Comparison of ENCODE assay signal across 25 cellular contexts in the genomic region with DNA sequence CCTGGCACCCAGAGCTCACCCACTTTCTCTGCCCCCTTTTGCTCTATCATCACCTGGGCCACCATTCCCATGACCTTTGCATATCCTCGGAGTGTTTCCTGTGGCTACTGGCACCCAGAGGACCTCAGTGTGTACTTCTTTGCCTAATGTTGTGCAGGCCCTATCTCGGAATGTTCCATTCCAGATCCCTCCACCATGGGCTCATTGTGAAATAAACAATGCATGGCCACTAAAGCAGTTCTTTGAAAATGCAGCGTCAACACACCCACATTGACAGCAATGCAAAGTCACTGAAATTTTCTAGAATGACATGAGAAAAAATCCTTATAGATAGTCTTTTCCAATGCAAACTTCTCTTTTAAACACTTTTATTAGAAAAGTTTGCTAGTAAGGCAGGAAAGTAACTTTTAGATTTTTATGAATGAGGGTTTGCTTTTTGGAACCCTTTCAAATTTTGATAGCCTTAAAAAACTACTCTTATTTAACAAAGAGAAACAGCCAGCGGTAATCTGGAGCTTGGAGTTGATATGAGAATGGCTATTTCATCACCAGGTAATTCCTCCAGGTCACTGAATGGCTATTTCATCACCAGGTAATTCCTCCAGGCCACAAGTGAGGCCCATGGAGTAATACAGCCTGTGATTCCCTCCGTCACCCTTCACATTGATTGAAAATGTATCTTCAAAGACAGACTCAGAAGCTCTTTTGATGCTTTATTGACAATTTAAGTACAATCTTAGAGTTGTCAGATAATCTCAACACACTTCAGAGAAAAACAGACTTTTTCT.
DNase-seq lines count a peak whose midpoint lies in the region; TF ChIP-seq lines count a peak whose summit lies in the region.
"Had no signal": no experiment of that assay in that cellular context is flagged by ENCODE, and none has a peak within 500 bp of the region (broad histone marks: within the 10 kb centered on the region; RNA-seq: fewer than 3 reads in every experiment).

No MANE protein-coding gene starts in this region.

- no peak for TF ChIP-seq POLR2A in tibial nerve (IDR thresholded peaks at IDR 0.05)

- H3K36me3 ChIP-seq in tibial nerve: no peaks in the 10 kb centered on the region
- H3K36me3 ChIP-seq: BLaER1 treated with 17β-estradiol and CSF1 and Interleukin-3, amounts not matched to agents 10 nM and 100 nM; SJCRH30 had no signal

- no peaks in the 10 kb centered on the region for H3K9me3 ChIP-seq in tibial nerve
- H3K9me3 ChIP-seq: A549; BLaER1 treated with 17β-estradiol and CSF1 and Interleukin-3, amounts not matched to agents 10 nM and 100 nM; SJCRH30 had no signal

- WGBS in tibial nerve, 2 donors: 60 to 66% methylated on average over 5 of the region's 5 CpGs

- TF ChIP-seq EP300 in tibial nerve (IDR thresholded peaks at IDR 0.05): peak; percentile 60 to 65

- TF ChIP-seq CTCF in dorsolateral prefrontal cortex (IDR thresholded peaks at IDR 0.05 in 54 of 56, conservative IDR thresholded peaks at IDR 0.05 in 2 of 56; ENCODE audit: low read depth in 1 of 56, partially characterized antibody in 56 of 56) (peak in 1 of 56 donors; percentile 27), tibial nerve (IDR thresholded peaks at IDR 0.05) (no peak), GM13977 (IDR thresholded peaks at IDR 0.05; ENCODE audit: extremely low read depth, insufficient read depth, missing control alignments) (no peak)

- H3K4me3 ChIP-seq in dorsolateral prefrontal cortex: no peak overlapping the region
- H3K4me3 ChIP-seq in tibial nerve: no peak overlapping the region
- H3K4me3 ChIP-seq: A549; BLaER1 treated with 17β-estradiol and CSF1 and Interleukin-3, amounts not matched to agents 10 nM and 100 nM; SJCRH30 had no signal

- intact Hi-C loops in dorsolateral prefrontal cortex (cut with DNase I): no loop called here

- peak overlapping the region; percentile 4 for H3K27ac ChIP-seq in angular gyrus (ENCODE audit: low read depth, low read length)
- peak overlapping the region in 31 of 59 donors; percentile 6 to 82 (median 43) for H3K27ac ChIP-seq in dorsolateral prefrontal cortex
- peak overlapping the region in 1 of 4 donors; percentile 60 for H3K27ac ChIP-seq in tibial nerve
- H3K27ac ChIP-seq: A549; BLaER1 treated with 17β-estradiol and CSF1 and Interleukin-3, amounts not matched to agents 10 nM and 100 nM; SJCRH30 had no signal

- in situ Hi-C loops in GM13977 (cut with MboI; ENCODE audit: low pct_unique_long_range_greater_than_20kb, low sequenced_read_pairs, unreplicated experiment): no loop called here

- no peaks in the 10 kb centered on the region for H3K4me1 ChIP-seq in tibial nerve
- H3K4me1 ChIP-seq: A549; BLaER1 treated with 17β-estradiol and CSF1 and Interleukin-3, amounts not matched to agents 10 nM and 100 nM; SJCRH30 had no signal

- H3K27me3 ChIP-seq in dorsolateral prefrontal cortex (no peaks in the 10 kb centered on the region), tibial nerve (no peaks in the 10 kb centered on the region)
- H3K27me3 ChIP-seq: BLaER1 treated with 17β-estradiol and CSF1 and Interleukin-3, amounts not matched to agents 10 nM and 100 nM; SJCRH30 had no signal

- DNase-seq in dorsolateral prefrontal cortex (no peak), pons (ENCODE audit: low spot score) (peak; percentile 71), tibial nerve (ENCODE audit: low spot score in 2 of 2) (no peak), GM13977 (ENCODE audit: low spot score) (no peak), T1000 (lab: John Stamatoyannopoulos, UW) (no peak), KG1 (lab: John Stamatoyannopoulos, UW) (no peak)
- DNase-seq: AML-193; CD4-positive, alpha-beta memory T cell; COR-L47; DMS79; EL; GDM1; Kasumi-1; NCI-H1105 treated with DMSO at 0.1 percent for 48 hours; NCI-H146; NCI-H1930; NCI-H446; NCI-H524 treated with DMSO at 0.1 percent for 48 hours; NCI-H82; NK-92 treated with Interleukin-12 subunit alpha and Interleukin-12 subunit beta, amount 100 ng/mL, for 24 hours; PC-3; SJCRH30 had no signal
